Comparison of ENCODE assay signal across 14 cellular contexts in the genomic region with DNA sequence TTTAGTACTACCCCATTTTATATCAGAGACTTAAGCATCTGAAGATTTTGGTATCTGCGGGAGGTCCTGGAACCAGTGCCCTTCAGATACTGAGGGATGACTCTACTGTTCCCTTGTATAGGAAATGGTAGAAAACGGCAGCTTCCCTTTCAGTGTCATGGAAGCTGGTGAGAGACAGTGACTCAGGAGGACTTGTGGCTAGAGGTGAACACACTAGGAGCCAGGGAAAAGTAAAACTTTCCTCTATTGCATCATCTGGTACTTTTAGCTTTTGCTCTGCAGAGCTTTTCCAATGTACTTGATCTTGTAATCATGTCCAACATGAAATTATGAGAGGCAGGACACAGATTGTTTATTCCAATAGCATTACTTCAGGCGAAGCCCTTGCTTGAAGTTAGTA. TPM values are rescaled to one million over a fixed set of nuclear protein-coding genes. Genes with fewer than 3 reads are reported as not detected.
DNase-seq lines count a peak whose midpoint lies in the region; ATAC-seq and TF ChIP-seq lines count a peak whose summit lies in the region.
"Had no signal": no experiment of that assay in that cellular context is flagged by ENCODE, and none has a peak within 500 bp of the region (broad histone marks: within the 10 kb centered on the region; RNA-seq: fewer than 3 reads in every experiment).

No MANE protein-coding gene starts in this region.

- no peak for TF ChIP-seq CTCF in AG10803 (conservative IDR thresholded peaks at IDR 0.05; ENCODE audit: low read length)
- TF ChIP-seq CTCF in PC-3 (conservative IDR thresholded peaks at IDR 0.05; ENCODE audit: low read depth, low read length): no peak
- no peak for TF ChIP-seq CTCF in fibroblast of lung (conservative IDR thresholded peaks at IDR 0.05 in 1 of 2, IDR thresholded peaks at IDR 0.05 in 1 of 2; ENCODE audit: low read depth in 1 of 2, low read length in 2 of 2)
- TF ChIP-seq CTCF in MM.1S (IDR thresholded peaks at IDR 0.05; ENCODE audit: low read length): no peak

- no peak overlapping the region for H3K9ac ChIP-seq in PC-3 (ENCODE audit: low read length)
- H3K9ac ChIP-seq in fibroblast of lung (ENCODE audit: insufficient read depth, low read length): no peak overlapping the region
- no peak overlapping the region for H3K9ac ChIP-seq in MM.1S (ENCODE audit: low read length)

- H3K9me2 ChIP-seq in PC-3 (replicated peaks; ENCODE audit: low read length): no peaks in the 10 kb centered on the region
- no peaks in the 10 kb centered on the region for H3K9me2 ChIP-seq in MM.1S (replicated peaks; ENCODE audit: insufficient read depth, low read length)

- H3K79me2 ChIP-seq in PC-3 (ENCODE audit: low read length): no peaks in the 10 kb centered on the region
- no peaks in the 10 kb centered on the region for H3K79me2 ChIP-seq in fibroblast of lung (ENCODE audit: control insufficient read depth, insufficient read depth, low read length)
- no peaks in the 10 kb centered on the region for H3K79me2 ChIP-seq in MM.1S (ENCODE audit: low read length)

- H3K4me2 ChIP-seq in PC-3 (ENCODE audit: low read length) (no peak overlapping the region), fibroblast of lung (ENCODE audit: extremely low read depth, insufficient read depth, low read length) (no peak overlapping the region), MM.1S (ENCODE audit: low read depth, low read length) (no peak overlapping the region)

- H3K27me3 ChIP-seq in PC-3 (ENCODE audit: low read length) (no peaks in the 10 kb centered on the region), fibroblast of lung (ENCODE audit: control insufficient read depth, insufficient read depth, low read length) (no peaks in the 10 kb centered on the region), MM.1S (replicated peaks; ENCODE audit: insufficient read depth, low read length) (no peaks in the 10 kb centered on the region)
- no peaks in the 10 kb centered on the region for H3K27me3 ChIP-seq in naive thymus-derived CD4-positive, alpha-beta T cell (ENCODE audit: control insufficient read depth in 2 of 2, insufficient read depth in 2 of 2, low read length in 2 of 2)

- H3K27ac Mint-ChIP-seq in naive thymus-derived CD4-positive, alpha-beta T cell: no peak overlapping the region
- no peak overlapping the region for H3K27ac Mint-ChIP-seq in activated CD4-positive, alpha-beta memory T cell treated with anti-CD3 and anti-CD28 coated beads for 36 hours
- H3K27ac Mint-ChIP-seq: activated naive CD4-positive, alpha-beta T cell treated with anti-CD3 and anti-CD28 coated beads, Interleukin-2, amount 50 U/mL, for 24 hours; CD4-positive, alpha-beta T cell; natural killer cell had no signal

- H4K20me1 ChIP-seq in PC-3 (ENCODE audit: low read length) (no peaks in the 10 kb centered on the region), fibroblast of lung (ENCODE audit: control insufficient read depth, extremely low read depth, insufficient read depth, low read length) (no peaks in the 10 kb centered on the region), MM.1S (ENCODE audit: insufficient read depth, low read length) (no peaks in the 10 kb centered on the region)

- H2AFZ ChIP-seq in PC-3 (ENCODE audit: low read length) (no peak overlapping the region), fibroblast of lung (ENCODE audit: low read length) (no peak overlapping the region), MM.1S (ENCODE audit: low read length) (no peak overlapping the region)

- POLR2A ChIA-PET in PC-3 (lab: Charles Lee; ENCODE audit: unreplicated experiment): no interaction called here
- POLR2A ChIA-PET in naive thymus-derived CD4-positive, alpha-beta T cell (lab: Charles Lee): no interaction called here
- POLR2A ChIA-PET in activated CD4-positive, alpha-beta memory T cell treated with anti-CD3 and anti-CD28 coated beads for 36 hours (lab: Charles Lee): no interaction called here

- peaks cover 0 to 12% (median under 1%) of the 10 kb centered on the region in 7 donors for H3K4me1 Mint-ChIP-seq in naive thymus-derived CD4-positive, alpha-beta T cell
- no peaks in the 10 kb centered on the region for H3K4me1 Mint-ChIP-seq in activated CD4-positive, alpha-beta memory T cell treated with anti-CD3 and anti-CD28 coated beads for 36 hours (ENCODE audit: low read depth)
- H3K4me1 Mint-ChIP-seq: activated naive CD4-positive, alpha-beta T cell treated with anti-CD3 and anti-CD28 coated beads, Interleukin-2, amount 50 U/mL, for 24 hours; natural killer cell had no signal

- H3F3A ChIP-seq in PC-3 (ENCODE audit: low read length, unreplicated experiment): no peaks in the 10 kb centered on the region
- no peaks in the 10 kb centered on the region for H3F3A ChIP-seq in MM.1S (ENCODE audit: insufficient read depth, low read length)

- CTCF ChIA-PET in PC-3 (lab: Charles Lee): no interaction called here
- CTCF ChIA-PET in naive thymus-derived CD4-positive, alpha-beta T cell (lab: Charles Lee): no interaction called here
- CTCF ChIA-PET in activated CD4-positive, alpha-beta memory T cell treated with anti-CD3 and anti-CD28 coated beads for 36 hours (lab: Charles Lee): no interaction called here

- DNase-seq in AG10803 (ENCODE audit: low read depth) (peak; percentile 53), PC-3 (peak; percentile 12), fibroblast of lung (ENCODE audit: low read depth in 2 of 2) (peak; percentile 31 to 76), MM.1S (no peak), activated gamma-delta T cell treated with Interleukin-2 at 50 U/mL for 16 hours (no peak)
- DNase-seq in naive thymus-derived CD4-positive, alpha-beta T cell: no peak
- DNase-seq in activated CD4-positive, alpha-beta memory T cell treated with anti-CD3 and anti-CD28 coated beads for 36 hours: no peak
- DNase-seq: activated CD4-positive, alpha-beta T cell treated with anti-CD3 and anti-CD28 coated beads, Interleukin-2, amount 50 U/mL, for 48 hours; CD4-positive, alpha-beta T cell; dorsolateral prefrontal cortex; natural killer cell; NCI-H187 treated with DMSO at 0.1 percent for 48 hours had no signal

- H3K9me3 ChIP-seq in PC-3 (ENCODE audit: low read length) (no peaks in the 10 kb centered on the region), fibroblast of lung (ENCODE audit: control insufficient read depth, insufficient read depth, low read depth, low read length) (no peaks in the 10 kb centered on the region), MM.1S (replicated peaks; ENCODE audit: insufficient read depth, low read length) (no peaks in the 10 kb centered on the region)
- no peaks in the 10 kb centered on the region for H3K9me3 ChIP-seq in naive thymus-derived CD4-positive, alpha-beta T cell (ENCODE audit: control insufficient read depth in 2 of 3, low read length in 3 of 3)

- ATAC-seq in PC-3 (no peak), HG02884 (IDR thresholded peaks at IDR 0.05; ENCODE audit: unreplicated experiment) (no peak)
- ATAC-seq in naive thymus-derived CD4-positive, alpha-beta T cell: peak; percentile 22
- ATAC-seq: natural killer cell had no signal

- no peaks in the 10 kb centered on the region; the same call in 1 of the 2 replicates for H3K36me3 ChIP-seq in PC-3 (ENCODE audit: low read depth, low read length)
- H3K36me3 ChIP-seq in fibroblast of lung (ENCODE audit: control insufficient read depth, insufficient read depth, low read length): no peaks in the 10 kb centered on the region
- no peaks in the 10 kb centered on the region for H3K36me3 ChIP-seq in naive thymus-derived CD4-positive, alpha-beta T cell (ENCODE audit: control insufficient read depth in 2 of 3, insufficient read depth in 3 of 3, low read length in 3 of 3)
- H3K36me3 ChIP-seq in MM.1S (replicated peaks; ENCODE audit: insufficient read depth, low read length): no peaks in the 10 kb centered on the region

- no peaks in the 10 kb centered on the region for H3K27me3 Mint-ChIP-seq in naive thymus-derived CD4-positive, alpha-beta T cell
- no peaks in the 10 kb centered on the region for H3K27me3 Mint-ChIP-seq in activated CD4-positive, alpha-beta memory T cell treated with anti-CD3 and anti-CD28 coated beads for 36 hours
- H3K27me3 Mint-ChIP-seq: activated naive CD4-positive, alpha-beta T cell treated with anti-CD3 and anti-CD28 coated beads, Interleukin-2, amount 50 U/mL, for 24 hours; CD4-positive, alpha-beta T cell had no signal

- intact Hi-C loops in PC-3 (cut with micrococcal nuclease): no loop called here
- intact Hi-C loops in naive thymus-derived CD4-positive, alpha-beta T cell (cut with micrococcal nuclease): no loop called here
- intact Hi-C loops in activated CD4-positive, alpha-beta memory T cell treated with anti-CD3 and anti-CD28 coated beads for 36 hours (cut with micrococcal nuclease): no loop called here

- BruUV-seq in PC-3 (replicated peaks; lab: Mats Ljungman, UMichigan): no TSS peak

- no peak overlapping the region for H3K27ac ChIP-seq in PC-3 (ENCODE audit: low read length)
- no peak overlapping the region for H3K27ac ChIP-seq in fibroblast of lung (ENCODE audit: insufficient read depth, low read length)
- H3K27ac ChIP-seq in naive thymus-derived CD4-positive, alpha-beta T cell (ENCODE audit: low read depth, low read length): no peak overlapping the region
- no peak overlapping the region for H3K27ac ChIP-seq in MM.1S (ENCODE audit: low read length)
- H3K27ac ChIP-seq: dorsolateral prefrontal cortex had no signal

- peaks cover 0 to 65% (median 43%) of the 10 kb centered on the region in 5 donors for H3K36me3 Mint-ChIP-seq in naive thymus-derived CD4-positive, alpha-beta T cell
- H3K36me3 Mint-ChIP-seq in activated CD4-positive, alpha-beta memory T cell treated with anti-CD3 and anti-CD28 coated beads for 36 hours: peaks cover 16% of the 10 kb centered on the region
- H3K36me3 Mint-ChIP-seq: natural killer cell had no signal

- no peaks in the 10 kb centered on the region for H3K9me3 Mint-ChIP-seq in naive thymus-derived CD4-positive, alpha-beta T cell
- H3K9me3 Mint-ChIP-seq in activated CD4-positive, alpha-beta memory T cell treated with anti-CD3 and anti-CD28 coated beads for 36 hours: no peaks in the 10 kb centered on the region
- H3K9me3 Mint-ChIP-seq: activated naive CD4-positive, alpha-beta T cell treated with anti-CD3 and anti-CD28 coated beads, Interleukin-2, amount 50 U/mL, for 24 hours; CD4-positive, alpha-beta T cell; natural killer cell had no signal

- H3K4me3 ChIP-seq in AG10803 (ENCODE audit: low read length) (no peak overlapping the region), PC-3 (ENCODE audit: low read length) (no peak overlapping the region), fibroblast of lung (replicated peaks in 1 of 4; ENCODE audit: control extremely low read depth in 1 of 4, insufficient read depth in 1 of 4, low read depth in 3 of 4, low read length in 4 of 4) (no peak overlapping the region), MM.1S (ENCODE audit: low read length) (no peak overlapping the region)
- H3K4me3 ChIP-seq in naive thymus-derived CD4-positive, alpha-beta T cell (ENCODE audit: low read length): no peak overlapping the region
- H3K4me3 ChIP-seq: dorsolateral prefrontal cortex had no signal

- no peak overlapping the region for H3K4me3 Mint-ChIP-seq in naive thymus-derived CD4-positive, alpha-beta T cell
- H3K4me3 Mint-ChIP-seq in activated CD4-positive, alpha-beta memory T cell treated with anti-CD3 and anti-CD28 coated beads for 36 hours: no peak overlapping the region
- H3K4me3 Mint-ChIP-seq: activated naive CD4-positive, alpha-beta T cell treated with anti-CD3 and anti-CD28 coated beads, Interleukin-2, amount 50 U/mL, for 24 hours; CD4-positive, alpha-beta T cell; natural killer cell had no signal

- H3K4me1 ChIP-seq in PC-3 (ENCODE audit: insufficient read depth, low read length) (peaks cover 16% of the 10 kb centered on the region), fibroblast of lung (ENCODE audit: control insufficient read depth, extremely low read depth, insufficient read depth, low read length) (no peaks in the 10 kb centered on the region), MM.1S (ENCODE audit: low read length) (no peaks in the 10 kb centered on the region)
- no peaks in the 10 kb centered on the region for H3K4me1 ChIP-seq in naive thymus-derived CD4-positive, alpha-beta T cell (ENCODE audit: control insufficient read depth in 2 of 2, insufficient read depth in 2 of 2, low read length in 2 of 2)

RNA-seq across cellular contexts. Expression of a gene that starts 45.0 kb away (rescaled TPM):
- total RNA-seq in PC-3 (2014; rRNA removed) (4.6 and 7.8 TPM in 2 replicates), fibroblast of lung (0.26 and 0.83 TPM in 2 replicates)
- 0.29 and 0.61 TPM in 2 replicates for polyA plus RNA-seq in fibroblast of lung
- polyA plus RNA-seq in fibroblast of lung (2012): 0.54 and 0.76 TPM in 2 replicates
- polyA minus RNA-seq in fibroblast of lung (ENCODE audit: low replicate concordance): 0.07 and 2.7 TPM in 2 replicates
- 10 to 100 TPM in 1 of 5 experiments, 1 to 10 TPM in 4; 1.5 to 23.5 (median 7.9) TPM for total RNA-seq in naive thymus-derived CD4-positive, alpha-beta T cell
- 1 to 10 TPM; 1.6 to 1.8 TPM for polyA plus RNA-seq in naive thymus-derived CD4-positive, alpha-beta T cell
- total RNA-seq in activated CD4-positive, alpha-beta memory T cell treated with anti-CD3 and anti-CD28 coated beads for 36 hours: 1 to 10 TPM; 2.1 to 2.9 TPM

Comparison
In these comparisons a context has a peak if more than half of its experiments do, and no peak if none do; other contexts are left out.
1. DNase-seq: peak in AG10803 (single experiment), PC-3 (single experiment) and fibroblast of lung (2 of 2); none in naive thymus-derived CD4-positive, alpha-beta T cell (0 of 9), activated CD4-positive, alpha-beta memory T cell treated with anti-CD3 and anti-CD28 coated beads for 36 hours (single experiment), MM.1S (single experiment) and activated gamma-delta T cell treated with Interleukin-2 at 50 U/mL for 16 hours (single experiment).